28 cellular contexts compared by ENCODE assay signal in the genomic region with DNA sequence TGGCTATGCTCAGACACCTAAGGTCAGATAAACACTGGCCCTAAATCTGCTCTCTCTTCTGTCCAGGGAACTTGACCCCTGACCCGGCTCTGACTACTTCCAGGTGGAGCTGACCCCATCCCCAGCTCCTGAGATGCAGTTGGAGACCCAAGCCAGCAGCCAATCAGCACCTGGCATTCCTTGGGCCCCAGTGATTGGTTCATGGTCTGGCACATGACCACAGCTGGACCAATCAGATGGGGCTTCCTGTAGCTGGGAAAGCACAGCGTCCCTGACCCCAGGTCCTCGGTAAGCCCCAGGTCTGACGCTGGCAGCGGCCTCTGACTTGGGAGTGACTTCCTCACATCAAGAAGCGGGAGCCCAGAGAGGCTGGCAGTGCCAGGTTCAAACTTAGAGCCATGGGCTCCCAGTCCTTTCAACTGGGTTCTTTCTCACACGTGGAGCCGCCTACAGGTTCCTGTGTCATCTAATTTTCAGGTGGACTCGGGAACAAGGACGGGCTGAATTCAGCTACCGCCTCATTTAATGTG.
"Had no signal": no experiment of that assay in that cellular context is flagged by ENCODE, and none has a peak within 500 bp of the region (broad histone marks: within the 10 kb centered on the region; RNA-seq: fewer than 3 reads in every experiment).

No MANE protein-coding gene starts in this region.

- DNase-seq: activated B cell treated with CpG ODN at 0.5 μM for 24 hours; activated CD4-positive, alpha-beta memory T cell treated with anti-CD3 and anti-CD28 coated beads for 36 hours; activated CD4-positive, alpha-beta T cell treated with anti-CD3 and anti-CD28 coated beads for 4 hours; activated CD4-positive, alpha-beta T cell treated with anti-CD3 and anti-CD28 coated beads, Interleukin-2, amount 10 ng/mL, durations not matched to agents 24 days and 14 days; activated CD4-positive, alpha-beta T cell treated with anti-CD3 and anti-CD28 coated beads, Interleukin-2, amount 50 U/mL, for 1 hour; activated CD4-positive, alpha-beta T cell treated with anti-CD3 and anti-CD28 coated beads, Interleukin-2, amount 50 U/mL, for 4 hours; activated CD4-positive, CD25-positive, alpha-beta regulatory T cell treated with anti-CD3 and anti-CD28 coated beads, Interleukin-2, amount 50 U/mL, for 72 hours; activated CD8-positive, alpha-beta memory T cell treated with anti-CD3 and anti-CD28 coated beads, Interleukin-2, amount 50 U/mL, for 4 hours; activated CD8-positive, alpha-beta T cell treated with anti-CD3 and anti-CD28 coated beads for 36 hours; activated gamma-delta T cell; activated naive CD4-positive, alpha-beta T cell treated with anti-CD3 and anti-CD28 coated beads, Interleukin-2, amount 10 ng/mL, durations not matched to agents 7 days and 5 days; activated naive CD4-positive, alpha-beta T cell treated with Interleukin-2 at 50 U/mL for 16 hours; activated naive CD8-positive, alpha-beta T cell treated with anti-CD3 and anti-CD28 coated beads, Interleukin-2, amount 10 ng/mL, durations not matched to agents 7 days and 5 days; activated naive CD8-positive, alpha-beta T cell treated with anti-CD3 and anti-CD28 coated beads, Interleukin-2, amount 50 U/mL, for 24 hours; activated T-cell treated with anti-CD3 and anti-CD28 coated beads for 4 hours; activated T-cell treated with anti-CD3 and anti-CD28 coated beads, Interleukin-2, amount 50 U/mL, for 1 hour; activated T-cell treated with anti-CD3 and anti-CD28 coated beads, Interleukin-2, amount 50 U/mL, for 4 hours; activated T-cell treated with anti-CD3 and anti-CD28 coated beads, Interleukin-2, amount 50 U/mL, for 72 hours; amygdala; anterior cingulate cortex; caudate nucleus; cerebellar nuclear complex; T-helper 2 cell; T-helper 9 cell had no signal

- H3K27ac ChIP-seq: ascending aorta, cardiac muscle cell, VCaP had no signal

- H3K4me1 ChIP-seq: ascending aorta had no signal

- H3K4me3 ChIP-seq: ascending aorta, cardiac muscle cell had no signal

- H3K36me3 ChIP-seq: ascending aorta, cardiac muscle cell had no signal

- ATAC-seq: activated CD8-positive, alpha-beta T cell treated with anti-CD3 and anti-CD28 coated beads for 36 hours; activated naive CD8-positive, alpha-beta T cell treated with anti-CD3 and anti-CD28 coated beads, Interleukin-2, amount 50 U/mL, for 24 hours; activated T-cell treated with anti-CD3 and anti-CD28 coated beads, Interleukin-2, amount 50 U/mL, for 4 hours; activated T-cell treated with anti-CD3 and anti-CD28 coated beads, Interleukin-2, amount 50 U/mL, for 72 hours; activated T-helper 17 cell treated with anti-CD3 and anti-CD28 coated beads, Interleukin-2, amount 50 U/mL, for 72 hours had no signal

- H3K27me3 ChIP-seq: ascending aorta, cardiac muscle cell had no signal
